30 cellular contexts compared by ENCODE assay signal in the genomic region with DNA sequence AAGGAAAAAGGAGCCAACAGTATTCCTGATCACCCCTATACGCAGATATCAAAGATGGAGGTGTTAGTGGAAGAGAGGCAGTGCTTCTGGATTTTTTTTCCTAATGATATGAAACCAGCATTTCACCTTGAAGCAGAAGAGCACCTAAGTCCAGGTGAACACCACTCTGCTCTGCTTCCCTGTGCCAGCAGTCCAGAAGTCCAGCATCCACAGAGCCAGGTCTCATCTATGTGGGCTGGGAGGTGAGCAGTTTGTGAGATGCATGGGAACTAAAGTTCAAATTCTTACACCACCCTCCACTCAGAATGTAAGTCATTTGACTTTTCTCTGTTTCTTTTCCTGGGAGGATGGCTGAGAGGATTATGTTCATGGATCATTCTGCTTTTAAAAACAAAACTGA.
"Had no signal": no experiment of that assay in that cellular context is flagged by ENCODE, and none has a peak within 500 bp of the region (broad histone marks: within the 10 kb centered on the region; RNA-seq: fewer than 3 reads in every experiment).

No MANE protein-coding gene starts in this region.

- H3K36me3 ChIP-seq: adrenal gland, ascending aorta had no signal

- H3K27me3 ChIP-seq: adrenal gland, ascending aorta had no signal

- ATAC-seq: activated CD8-positive, alpha-beta T cell treated with anti-CD3 and anti-CD28 coated beads for 36 hours; activated T-cell treated with anti-CD3 and anti-CD28 coated beads, Interleukin-2, amount 50 U/mL, for 4 hours; activated T-cell treated with anti-CD3 and anti-CD28 coated beads, Interleukin-2, amount 50 U/mL, for 72 hours had no signal

- H3K9me3 ChIP-seq: adrenal gland, ascending aorta had no signal

- H3K4me1 ChIP-seq: adrenal gland, ascending aorta had no signal

- H3K4me3 ChIP-seq: adrenal gland, ascending aorta had no signal

- H3K27ac ChIP-seq: adrenal gland, ascending aorta, VCaP had no signal

- DNase-seq: activated B cell treated with CpG ODN at 0.5 μM for 24 hours; activated CD4-positive, alpha-beta memory T cell treated with anti-CD3 and anti-CD28 coated beads for 36 hours; activated CD4-positive, alpha-beta T cell treated with anti-CD3 and anti-CD28 coated beads for 4 hours; activated CD4-positive, alpha-beta T cell treated with anti-CD3 and anti-CD28 coated beads, Interleukin-2, amount 10 ng/mL, durations not matched to agents 24 days and 14 days; activated CD4-positive, alpha-beta T cell treated with anti-CD3 and anti-CD28 coated beads, Interleukin-2, amount 50 U/mL, for 1 hour; activated CD4-positive, alpha-beta T cell treated with anti-CD3 and anti-CD28 coated beads, Interleukin-2, amount 50 U/mL, for 4 hours; activated CD4-positive, CD25-positive, alpha-beta regulatory T cell treated with anti-CD3 and anti-CD28 coated beads, Interleukin-2, amount 50 U/mL, for 72 hours; activated CD8-positive, alpha-beta memory T cell treated with anti-CD3 and anti-CD28 coated beads, Interleukin-2, amount 50 U/mL, for 4 hours; activated CD8-positive, alpha-beta T cell treated with anti-CD3 and anti-CD28 coated beads for 36 hours; activated effector memory CD4-positive, alpha-beta T cell treated with anti-CD3 and anti-CD28 coated beads, Interleukin-2, amount 50 U/mL, for 16 hours; activated gamma-delta T cell treated with Interleukin-2 at 50 U/mL for 16 hours; activated naive CD4-positive, alpha-beta T cell; activated naive CD4-positive, alpha-beta T cell treated with anti-CD3 and anti-CD28 coated beads for 36 hours; activated naive CD4-positive, alpha-beta T cell treated with anti-CD3 and anti-CD28 coated beads, Interleukin-2, amount 50 U/mL, for 16 hours; activated naive CD8-positive, alpha-beta T cell treated with anti-CD3 and anti-CD28 coated beads for 36 hours; activated T-cell treated with anti-CD3 and anti-CD28 coated beads for 4 hours; activated T-cell treated with anti-CD3 and anti-CD28 coated beads, Interleukin-2, amount 50 U/mL, for 1 hour; activated T-cell treated with anti-CD3 and anti-CD28 coated beads, Interleukin-2, amount 50 U/mL, for 4 hours; activated T-cell treated with anti-CD3 and anti-CD28 coated beads, Interleukin-2, amount 50 U/mL, for 72 hours; adrenal gland; amygdala; anterior cingulate cortex; central memory CD4-positive, alpha-beta T cell; SW 1271; T-helper 1 cell; T-helper 2 cell; T-helper 9 cell had no signal

- FAIRE-seq: TTC549 had no signal
